ENCODE assay signal across 2 cellular contexts in the genomic region with DNA sequence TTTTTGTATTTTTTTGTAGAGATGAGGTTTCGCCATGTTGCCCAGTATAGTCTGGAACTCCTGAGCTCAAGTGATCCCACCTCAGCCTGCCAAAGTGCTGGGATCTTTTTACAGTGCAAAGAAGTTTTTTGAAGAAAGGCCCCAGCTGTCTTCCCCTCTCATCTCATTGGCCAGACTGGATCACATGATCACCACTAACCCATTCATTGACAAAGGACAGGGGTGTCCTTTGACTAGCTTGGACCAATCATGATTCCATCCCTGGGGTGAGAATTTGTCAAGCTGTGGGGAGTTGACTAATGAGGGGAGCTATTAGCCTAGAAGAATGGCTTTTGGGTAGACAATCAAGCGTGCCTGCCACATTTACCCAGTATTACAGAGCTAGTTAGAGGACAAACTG.
A peak's percentile ranks its signal among the peaks of the same experiment; 100 is the strongest.
TF ChIP-seq lines count a peak whose summit lies in the region.

No MANE protein-coding gene starts in this region.

TF ChIP-seq in IMR-90, 13 proteins besides CTCF, POLR2A, EP300 and RAD21:
- TF ChIP-seq CEBPB (IDR thresholded peaks at IDR 0.05; ENCODE audit: low read depth, low read length), result no peak
- TF ChIP-seq RCOR1 (IDR thresholded peaks at IDR 0.05; ENCODE audit: insufficient replicate concordance, low read length), result no peak
- no peak for TF ChIP-seq MAZ (IDR thresholded peaks at IDR 0.05; ENCODE audit: borderline replicate concordance, low read depth, low read length)
- TF ChIP-seq, protein P1, sequence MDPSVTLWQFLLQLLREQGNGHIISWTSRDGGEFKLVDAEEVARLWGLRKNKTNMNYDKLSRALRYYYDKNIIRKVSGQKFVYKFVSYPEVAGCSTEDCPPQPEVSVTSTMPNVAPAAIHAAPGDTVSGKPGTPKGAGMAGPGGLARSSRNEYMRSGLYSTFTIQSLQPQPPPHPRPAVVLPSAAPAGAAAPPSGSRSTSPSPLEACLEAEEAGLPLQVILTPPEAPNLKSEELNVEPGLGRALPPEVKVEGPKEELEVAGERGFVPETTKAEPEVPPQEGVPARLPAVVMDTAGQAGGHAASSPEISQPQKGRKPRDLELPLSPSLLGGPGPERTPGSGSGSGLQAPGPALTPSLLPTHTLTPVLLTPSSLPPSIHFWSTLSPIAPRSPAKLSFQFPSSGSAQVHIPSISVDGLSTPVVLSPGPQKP (IDR thresholded peaks at IDR 0.05; ENCODE audit: borderline replicate concordance, low read depth, low read length), result no peak
- TF ChIP-seq RFX5 (IDR thresholded peaks at IDR 0.05; ENCODE audit: low read depth, low read length), result no peak
- TF ChIP-seq SMC3 (IDR thresholded peaks at IDR 0.05; ENCODE audit: low read depth, low read length), result no peak
- no peak for TF ChIP-seq BHLHE40 (IDR thresholded peaks at IDR 0.05; ENCODE audit: low read depth, low read length)
- TF ChIP-seq MXI1 (IDR thresholded peaks at IDR 0.05; ENCODE audit: borderline replicate concordance, low read depth, low read length), result no peak
- no peak for TF ChIP-seq FOS (IDR thresholded peaks at IDR 0.05; ENCODE audit: low read depth, low read length)
- TF ChIP-seq MAFK (IDR thresholded peaks at IDR 0.05; ENCODE audit: low read depth, low read length), result no peak
- no peak for TF ChIP-seq CHD1 (IDR thresholded peaks at IDR 0.05; ENCODE audit: low read depth, low read length)
- TF ChIP-seq, protein P2, sequence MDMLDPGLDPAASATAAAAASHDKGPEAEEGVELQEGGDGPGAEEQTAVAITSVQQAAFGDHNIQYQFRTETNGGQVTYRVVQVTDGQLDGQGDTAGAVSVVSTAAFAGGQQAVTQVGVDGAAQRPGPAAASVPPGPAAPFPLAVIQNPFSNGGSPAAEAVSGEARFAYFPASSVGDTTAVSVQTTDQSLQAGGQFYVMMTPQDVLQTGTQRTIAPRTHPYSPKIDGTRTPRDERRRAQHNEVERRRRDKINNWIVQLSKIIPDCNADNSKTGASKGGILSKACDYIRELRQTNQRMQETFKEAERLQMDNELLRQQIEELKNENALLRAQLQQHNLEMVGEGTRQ (IDR thresholded peaks at IDR 0.05; ENCODE audit: low read depth, low read length), result no peak
- TF ChIP-seq NFE2L2 (IDR thresholded peaks at IDR 0.05; ENCODE audit: low read depth, low read length), result no peak

TF ChIP-seq in K562, 482 proteins besides CTCF, POLR2A, EP300 and RAD21:
- TF ChIP-seq TFE3 (CRISPR knock-in tag; IDR thresholded peaks at IDR 0.05) (peak; percentile 39; the same call in 1 of the 2 replicates), PCBP1 (IDR thresholded peaks at IDR 0.05; ENCODE audit: low read depth, low read length, poor library complexity, severe bottlenecking) (no peak)
TF ChIP-seq in K562: peak in this region for 1.
